Comparison of ENCODE assay signal across 23 cellular contexts in the genomic region with DNA sequence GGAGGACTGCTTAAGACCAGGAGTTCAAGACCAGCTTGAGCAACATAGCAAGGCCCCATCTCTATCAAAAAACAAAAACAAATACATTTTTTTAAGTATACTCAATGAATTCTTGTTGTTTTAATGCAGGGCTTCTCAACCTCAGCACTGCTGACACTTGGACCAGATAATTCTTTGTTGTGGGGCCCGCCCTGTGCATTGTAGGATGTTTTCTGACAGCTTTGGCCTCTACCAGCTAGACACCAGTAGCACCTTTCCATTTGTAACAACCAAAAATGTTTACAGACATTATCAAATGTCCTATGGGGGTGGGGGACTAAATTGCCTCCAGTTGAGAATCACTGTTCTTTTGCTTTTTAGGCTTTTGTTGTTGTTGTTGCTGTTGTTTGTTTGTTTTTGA.
DNase-seq lines count a peak whose midpoint lies in the region; ATAC-seq, FAIRE-seq and TF ChIP-seq lines count a peak whose summit lies in the region.
"Had no signal": no experiment of that assay in that cellular context is flagged by ENCODE, and none has a peak within 500 bp of the region (broad histone marks: within the 10 kb centered on the region; RNA-seq: fewer than 3 reads in every experiment).

No MANE protein-coding gene starts in this region.

- no peaks in the 10 kb centered on the region for H3K9me3 ChIP-seq in K562 (replicated peaks; ENCODE audit: control insufficient read depth, insufficient read depth, low read depth, low read length)
- H3K9me3 ChIP-seq: A549, Caco-2 had no signal

- no peak overlapping the region for H3K4me2 ChIP-seq in K562 (ENCODE audit: insufficient read depth, low read length)
- H3K4me2 ChIP-seq: A549; BLaER1 treated with 17β-estradiol and CSF1 and Interleukin-3, amounts not matched to agents 10 nM and 100 nM had no signal

- H3K27me3 Mint-ChIP-seq in natural killer cell (ENCODE audit: low read depth in 2 of 2) (no peaks in the 10 kb centered on the region), immature natural killer cell (ENCODE audit: low read depth in 3 of 3) (no peaks in the 10 kb centered on the region)
- H3K27me3 Mint-ChIP-seq in natural killer cell treated with Interleukin-12 subunit alpha and Interleukin-12 subunit beta and Interleukin-15 and Interleukin-18, amount 100 ng/mL, for 72 hours = no peaks in the 10 kb centered on the region
- H3K27me3 Mint-ChIP-seq: B cell; CD4-positive, alpha-beta T cell had no signal

- WGBS in K562 (ENCODE audit: insufficient coverage, low coverage, missing lambda C conversion rate) = 35% methylated on average over 1 of the region's 1 CpG

- 0 out of 2 replicates have a peak overlapping the region, but pooled peaks have one; percentile 26 for H2AFZ ChIP-seq in K562 (ENCODE audit: low read depth, low read length)

- peak overlapping the region; percentile 47 to 87 for H3K27ac Mint-ChIP-seq in natural killer cell
- peak overlapping the region in 1 of 2 donors; percentile 96 for H3K27ac Mint-ChIP-seq in natural killer cell treated with Interleukin-12 subunit alpha and Interleukin-12 subunit beta and Interleukin-15 and Interleukin-18, amount 100 ng/mL, for 72 hours
- peak overlapping the region; percentile 41 to 95 (median 74) for H3K27ac Mint-ChIP-seq in immature natural killer cell
- H3K27ac Mint-ChIP-seq: B cell; CD4-positive, alpha-beta T cell; CD8-positive, alpha-beta T cell had no signal

- peaks cover 50 to 51% of the 10 kb centered on the region in 2 donors for H3K4me1 Mint-ChIP-seq in natural killer cell
- H3K4me1 Mint-ChIP-seq in natural killer cell treated with Interleukin-12 subunit alpha and Interleukin-12 subunit beta and Interleukin-15 and Interleukin-18, amount 100 ng/mL, for 72 hours (ENCODE audit: low read depth in 2 of 2) = peaks cover 43 to 66% of the 10 kb centered on the region in 2 donors
- peaks cover 76 to 85% of the 10 kb centered on the region in 2 donors for H3K4me1 Mint-ChIP-seq in immature natural killer cell

- no TSS peak for BruUV-seq in K562 (replicated peaks; lab: Mats Ljungman, UMichigan)

- H3K4me3 ChIP-seq in K562 = no peak overlapping the region
- H3K4me3 ChIP-seq: A549; BLaER1 treated with 17β-estradiol and CSF1 and Interleukin-3, amounts not matched to agents 10 nM and 100 nM; GM12878 had no signal

- no peak for TF ChIP-seq RAD21 in K562 (CRISPR knock-in tag; conservative IDR thresholded peaks at IDR 0.05 in 1 of 2, IDR thresholded peaks at IDR 0.05 in 1 of 2)

- intact Hi-C loops in natural killer cell (cut with micrococcal nuclease) (loop anchor here (2.0 to 5.0 kb wide), 2 partner anchors 13 to 37 kb away; no protein-coding TSS in a partner anchor), K562 (cut with micrococcal nuclease) (no loop called here)

- POLR2A ChIA-PET in K562 (lab: Yijun Ruan, JAX) = interaction anchor here (1.2 kb wide), 1 partner anchor 11 kb away, joined by 3 read pairs; no protein-coding TSS in a partner anchor

- in situ Hi-C loops in K562 (cut with MboI) = no loop called here

- no peaks in the 10 kb centered on the region for H3K27me3 ChIP-seq in K562 (ENCODE audit: control insufficient read depth in 2 of 2, insufficient read depth in 2 of 2, low read length in 2 of 2)
- H3K27me3 ChIP-seq: BLaER1 treated with 17β-estradiol and CSF1 and Interleukin-3, amounts not matched to agents 10 nM and 100 nM had no signal

- no peak for DNase-seq in natural killer cell
- no peak for DNase-seq in natural killer cell treated with Interleukin-12 subunit alpha and Interleukin-12 subunit beta and Interleukin-15 and Interleukin-18, amount 100 ng/mL, for 72 hours (ENCODE audit: low spot score)
- DNase-seq in K562 (ENCODE audit: extremely low read depth in 1 of 4, low spot score in 3 of 4) = no peak
- DNase-seq in immature natural killer cell = peak in 2 of 3 donors; percentile 38
- DNase-seq in activated CD4-positive, alpha-beta T cell treated with anti-CD3 and anti-CD28 coated beads, Interleukin-2, amount 50 U/mL, for 4 hours = no peak
- DNase-seq: AML-193; Caco-2; Calu3; CD4-positive, alpha-beta T cell; CD8-positive, alpha-beta T cell; DMS79 treated with DMSO at 0.1 percent for 48 hours; EL; GDM1 had no signal

- no peaks in the 10 kb centered on the region for H4K20me1 ChIP-seq in K562 (replicated peaks; ENCODE audit: control insufficient read depth, insufficient read depth, low read length)
- H4K20me1 ChIP-seq: BLaER1 treated with 17β-estradiol and CSF1 and Interleukin-3, amounts not matched to agents 10 nM and 100 nM had no signal

- H3K36me3 Mint-ChIP-seq in natural killer cell (no peaks in the 10 kb centered on the region), immature natural killer cell (peaks cover 0 to 6% (median 0%) of the 10 kb centered on the region in 3 donors)
- peaks cover 10% of the 10 kb centered on the region for H3K36me3 Mint-ChIP-seq in natural killer cell treated with Interleukin-12 subunit alpha and Interleukin-12 subunit beta and Interleukin-15 and Interleukin-18, amount 100 ng/mL, for 72 hours
- H3K36me3 Mint-ChIP-seq: CD8-positive, alpha-beta T cell had no signal

- H3K9ac ChIP-seq in K562 (ENCODE audit: insufficient read depth in 1 of 2, low read depth in 2 of 2, low read length in 2 of 2) = no peak overlapping the region
- H3K9ac ChIP-seq: BLaER1 treated with 17β-estradiol and CSF1 and Interleukin-3, amounts not matched to agents 10 nM and 100 nM had no signal

- no peaks in the 10 kb centered on the region for H3K79me2 ChIP-seq in K562 (ENCODE audit: control insufficient read depth, insufficient read depth, low read length)

- peaks cover 0 to 12% of the 10 kb centered on the region in 2 experiments; a peak in 3 of 5 replicates for H3K4me1 ChIP-seq in K562 (replicated peaks in 1 of 2; ENCODE audit: control insufficient read depth in 2 of 2, insufficient read depth in 2 of 2, low read length in 2 of 2)
- H3K4me1 ChIP-seq: A549, Caco-2 had no signal

- H3K4me3 Mint-ChIP-seq in natural killer cell (peak overlapping the region; percentile 25), immature natural killer cell (peak overlapping the region; percentile 8 to 65 (median 41))
- no peak overlapping the region for H3K4me3 Mint-ChIP-seq in natural killer cell treated with Interleukin-12 subunit alpha and Interleukin-12 subunit beta and Interleukin-15 and Interleukin-18, amount 100 ng/mL, for 72 hours
- H3K4me3 Mint-ChIP-seq: B cell; CD4-positive, alpha-beta T cell; CD8-positive, alpha-beta T cell had no signal

- H3K27ac ChIP-seq in K562 (ENCODE audit: extremely low read depth, low read depth, low read length) = no peak overlapping the region
- H3K27ac ChIP-seq: 22Rv1; A549; BLaER1 treated with 17β-estradiol and CSF1 and Interleukin-3, amounts not matched to agents 10 nM and 100 nM; C4-2B had no signal

- CTCF ChIA-PET in K562 (lab: Yijun Ruan, JAX; ENCODE audit: low intra/inter-chr PET ratio) = no interaction called here

- H3K9me1 ChIP-seq in K562 (ENCODE audit: control insufficient read depth, insufficient read depth, low read length) = no peaks in the 10 kb centered on the region

- no peaks in the 10 kb centered on the region for H3K9me3 Mint-ChIP-seq in natural killer cell
- H3K9me3 Mint-ChIP-seq in natural killer cell treated with Interleukin-12 subunit alpha and Interleukin-12 subunit beta and Interleukin-15 and Interleukin-18, amount 100 ng/mL, for 72 hours = peaks cover 8% of the 10 kb centered on the region
- no peaks in the 10 kb centered on the region for H3K9me3 Mint-ChIP-seq in immature natural killer cell
- H3K9me3 Mint-ChIP-seq: CD8-positive, alpha-beta T cell had no signal

- FAIRE-seq in K562 (lab: Jason Lieb, UNC) = no peak
- FAIRE-seq: A549, D721Med, GM12878, GM12892, GM18507 had no signal

- no peaks in the 10 kb centered on the region for H3K36me3 ChIP-seq in K562 (ENCODE audit: control insufficient read depth, insufficient read depth, low read length)
- H3K36me3 ChIP-seq: BLaER1 treated with 17β-estradiol and CSF1 and Interleukin-3, amounts not matched to agents 10 nM and 100 nM had no signal

- TF ChIP-seq POLR2A in K562 (conservative IDR thresholded peaks at IDR 0.05) = no peak

- TF ChIP-seq CTCF in natural killer cell (IDR thresholded peaks at IDR 0.05) (no peak), K562 (IDR thresholded peaks at IDR 0.05 in 2 of 3, conservative IDR thresholded peaks at IDR 0.05 in 1 of 3; ENCODE audit: insufficient read depth in 2 of 3, low read depth in 1 of 3, low read length in 3 of 3) (no peak)

- ATAC-seq in natural killer cell = peak; percentile 52 to 67 (median 66)
- no peak for ATAC-seq in natural killer cell treated with Interleukin-12 subunit alpha and Interleukin-12 subunit beta and Interleukin-15 and Interleukin-18, amount 100 ng/mL, for 72 hours
- no peak for ATAC-seq in K562
- ATAC-seq in GM21390 (IDR thresholded peaks at IDR 0.05; ENCODE audit: unreplicated experiment) = no peak
- ATAC-seq: A549; CD8-positive, alpha-beta T cell; GM12878 had no signal

- no peak for TF ChIP-seq EP300 in K562 (IDR thresholded peaks at IDR 0.05; ENCODE audit: low read length)

TF ChIP-seq in K562, 482 proteins besides CTCF, POLR2A, EP300 and RAD21:
- no peak for TF ChIP-seq EZH2 (IDR thresholded peaks at IDR 0.05; ENCODE audit: borderline replicate concordance, low read depth, low read length)
- TF ChIP-seq HOXB6 (CRISPR knock-in tag; IDR thresholded peaks at IDR 0.05; ENCODE audit: borderline replicate concordance) = no peak
- TF ChIP-seq, protein P1, sequence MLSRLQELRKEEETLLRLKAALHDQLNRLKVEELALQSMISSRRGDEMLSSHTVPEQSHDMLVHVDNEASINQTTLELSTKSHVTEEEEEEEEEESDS (CRISPR knock-in tag; IDR thresholded peaks at IDR 0.05) = no peak
- TF ChIP-seq TARDBP (IDR thresholded peaks at IDR 0.05) = no peak

Comparison
In these comparisons a context has a peak if more than half of its experiments do, and no peak if none do; other contexts are left out.
1. ATAC-seq: peak in natural killer cell (3 of 3); none in natural killer cell treated with Interleukin-12 subunit alpha and Interleukin-12 subunit beta and Interleukin-15 and Interleukin-18, amount 100 ng/mL, for 72 hours (0 of 2), K562 (single experiment) and GM21390 (single experiment).
2. DNase-seq: peak in immature natural killer cell (2 of 3); none in natural killer cell (single experiment), natural killer cell treated with Interleukin-12 subunit alpha and Interleukin-12 subunit beta and Interleukin-15 and Interleukin-18, amount 100 ng/mL, for 72 hours (single experiment), K562 (0 of 4) and activated CD4-positive, alpha-beta T cell treated with anti-CD3 and anti-CD28 coated beads, Interleukin-2, amount 50 U/mL, for 4 hours (0 of 2).